In the genomic region with DNA sequence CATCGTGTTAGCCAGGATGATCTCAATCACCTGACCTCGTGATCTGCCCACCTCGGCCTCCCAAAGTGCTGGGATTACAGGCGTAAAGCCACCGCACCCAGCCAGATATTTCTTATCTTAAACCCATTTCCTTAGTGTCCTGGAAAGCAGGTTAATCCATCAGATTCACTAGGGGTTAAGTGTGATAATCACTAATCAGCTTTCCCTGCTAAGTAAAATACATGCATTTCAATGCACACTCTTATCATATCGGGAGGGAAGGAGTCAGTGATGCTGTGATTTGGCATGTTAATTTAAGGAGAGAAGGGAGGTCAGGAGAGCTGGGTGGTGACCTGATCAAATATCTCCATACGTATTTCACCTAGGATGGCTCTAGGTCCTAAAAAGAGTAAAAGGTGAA, we compare ENCODE assay signal across 23 cellular contexts.
"Had no signal": no experiment of that assay in that cellular context is flagged by ENCODE, and none has a peak within 500 bp of the region (broad histone marks: within the 10 kb centered on the region; RNA-seq: fewer than 3 reads in every experiment).

No MANE protein-coding gene starts in this region.

- H3K27me3 ChIP-seq: esophagus squamous epithelium, gastrocnemius medialis, testis, uterus had no signal

- H3K27me3 Mint-ChIP-seq: activated naive CD8-positive, alpha-beta T cell had no signal

- ATAC-seq: gastrocnemius medialis, right cardiac atrium had no signal

- H3K4me1 ChIP-seq: parathyroid adenoma had no signal

- DNase-seq: activated CD4-positive, alpha-beta T cell treated with anti-CD3 and anti-CD28 coated beads for 1 hour; activated CD4-positive, alpha-beta T cell treated with anti-CD3 and anti-CD28 coated beads, Interleukin-2, amount 50 U/mL, for 4 hours; activated CD8-positive, alpha-beta memory T cell treated with anti-CD3 and anti-CD28 coated beads, Interleukin-2, amount 50 U/mL, for 48 hours; activated effector memory CD4-positive, alpha-beta T cell treated with anti-CD3 and anti-CD28 coated beads, Interleukin-2, amount 50 U/mL, for 16 hours; activated T-cell treated with anti-CD3 and anti-CD28 coated beads, Interleukin-2, amount 50 U/mL, for 48 hours; amniotic stem cell; cerebellar nuclear complex; endodermal cell; esophagus squamous epithelium; gastrocnemius medialis; hippocampal formation; left ventricle myocardium inferior; mammary epithelial cell; midbrain; nephron progenitor cell; right cardiac atrium; stimulated activated CD4-positive, alpha-beta T cell treated with anti-CD3 and anti-CD28 coated beads, Interleukin-4, amount 100 ng/mL, for 4 hours; testis; trophoblast cell; uterus had no signal

- H3K36me3 ChIP-seq: gastrocnemius medialis, left ventricle myocardium inferior, uterus had no signal

- H2AFZ ChIP-seq: parathyroid adenoma had no signal

- H3K4me3 ChIP-seq: coronary artery, esophagus squamous epithelium, gastrocnemius medialis, left ventricle myocardium inferior, testis, uterus had no signal

- H3K27ac ChIP-seq: coronary artery, esophagus squamous epithelium, gastrocnemius medialis, left ventricle myocardium inferior, parathyroid adenoma, testis, uterus had no signal

- H3K27ac Mint-ChIP-seq: endodermal cell, nephron progenitor cell had no signal

- H3K4me3 Mint-ChIP-seq: activated naive CD8-positive, alpha-beta T cell; endodermal cell; nephron progenitor cell had no signal
